Comparison of ENCODE assay signal across 14 cellular contexts in the genomic region with DNA sequence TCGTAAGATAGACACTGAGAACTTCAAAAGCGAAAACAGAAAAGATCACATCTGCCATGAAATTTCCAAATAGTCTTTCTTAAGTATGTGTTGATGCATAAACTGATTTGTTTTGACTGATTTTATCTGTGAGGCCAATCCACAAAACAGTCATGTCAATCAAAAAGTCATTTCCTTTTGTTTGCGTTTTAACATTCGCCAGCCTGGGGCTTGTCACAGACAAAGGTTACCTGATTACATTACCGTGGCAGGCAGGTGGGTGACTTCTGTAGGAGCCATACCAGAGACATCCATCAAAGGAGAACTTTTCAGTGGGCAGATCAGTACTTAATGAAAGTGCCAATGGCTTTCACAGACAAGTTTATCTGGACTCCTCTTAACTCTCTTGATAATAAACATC. TPM values are rescaled to one million over a fixed set of nuclear protein-coding genes. Genes with fewer than 3 reads are reported as not detected.
DNase-seq lines count a peak whose midpoint lies in the region; ATAC-seq and TF ChIP-seq lines count a peak whose summit lies in the region.
"Had no signal": no experiment of that assay in that cellular context is flagged by ENCODE, and none has a peak within 500 bp of the region (broad histone marks: within the 10 kb centered on the region; RNA-seq: fewer than 3 reads in every experiment).

No MANE protein-coding gene starts in this region.

- peaks cover 22% of the 10 kb centered on the region for H3K27me3 Mint-ChIP-seq in activated naive CD8-positive, alpha-beta T cell treated with anti-CD3 and anti-CD28 coated beads, Interleukin-2, amount 10 ng/mL, durations not matched to agents 7 days and 5 days

- H3K4me3 ChIP-seq in coronary artery = no peak overlapping the region
- H3K4me3 ChIP-seq: transverse colon had no signal

- POLR2A ChIA-PET in activated naive CD8-positive, alpha-beta T cell treated with anti-CD3 and anti-CD28 coated beads, Interleukin-2, amount 10 ng/mL, durations not matched to agents 7 days and 5 days (lab: Charles Lee) = no interaction called here

- no peaks in the 10 kb centered on the region for H3K9me3 Mint-ChIP-seq in activated naive CD8-positive, alpha-beta T cell treated with anti-CD3 and anti-CD28 coated beads, Interleukin-2, amount 10 ng/mL, durations not matched to agents 7 days and 5 days

- no peaks in the 10 kb centered on the region for H3K36me3 Mint-ChIP-seq in activated naive CD8-positive, alpha-beta T cell treated with anti-CD3 and anti-CD28 coated beads, Interleukin-2, amount 10 ng/mL, durations not matched to agents 7 days and 5 days

- ATAC-seq in GM18861 (IDR thresholded peaks at IDR 0.05; ENCODE audit: unreplicated experiment) = peak; percentile 13
- ATAC-seq in GM21576 (IDR thresholded peaks at IDR 0.05; ENCODE audit: unreplicated experiment) = peak; percentile 15
- ATAC-seq in HG03342 (IDR thresholded peaks at IDR 0.05; ENCODE audit: unreplicated experiment) = peak; percentile 8
- no peak for ATAC-seq in activated naive CD8-positive, alpha-beta T cell treated with anti-CD3 and anti-CD28 coated beads, Interleukin-2, amount 10 ng/mL, durations not matched to agents 7 days and 5 days (ENCODE audit: low read depth)
- ATAC-seq: Panc1 had no signal

- H3K4me1 Mint-ChIP-seq in activated naive CD8-positive, alpha-beta T cell treated with anti-CD3 and anti-CD28 coated beads, Interleukin-2, amount 10 ng/mL, durations not matched to agents 7 days and 5 days = peaks cover 4% of the 10 kb centered on the region

- H3K4me3 Mint-ChIP-seq in activated naive CD8-positive, alpha-beta T cell treated with anti-CD3 and anti-CD28 coated beads, Interleukin-2, amount 10 ng/mL, durations not matched to agents 7 days and 5 days = peak overlapping the region; percentile 10

- TF ChIP-seq CTCF in coronary artery (IDR thresholded peaks at IDR 0.05) = no peak

- DNase-seq in activated naive CD8-positive, alpha-beta T cell treated with anti-CD3 and anti-CD28 coated beads, Interleukin-2, amount 10 ng/mL, durations not matched to agents 7 days and 5 days = no peak
- DNase-seq in activated naive CD4-positive, alpha-beta T cell treated with anti-CD3 and anti-CD28 coated beads, Interleukin-2, amount 50 U/mL, for 16 hours = no peak
- DNase-seq in NCI-H524 (lab: John Stamatoyannopoulos, UW) (no peak), coronary artery (ENCODE audit: low spot score) (no peak), A172 (ENCODE audit: low spot score) (no peak)
- DNase-seq: activated T-cell treated with anti-CD3 and anti-CD28 coated beads, Interleukin-2, amount 50 U/mL, for 48 hours; central memory CD4-positive, alpha-beta T cell; kidney glomerular epithelial cell; occipital lobe had no signal

- no peak overlapping the region for H3K27ac ChIP-seq in coronary artery
- H3K27ac ChIP-seq: transverse colon had no signal

- H3K27ac Mint-ChIP-seq in activated naive CD8-positive, alpha-beta T cell treated with anti-CD3 and anti-CD28 coated beads, Interleukin-2, amount 10 ng/mL, durations not matched to agents 7 days and 5 days = no peak overlapping the region

RNA-seq across cellular contexts. Expression of a gene that starts 45.5 kb away (rescaled TPM):
- 10 to 100 TPM; 21.0 to 22.0 TPM for total RNA-seq in activated naive CD8-positive, alpha-beta T cell treated with anti-CD3 and anti-CD28 coated beads, Interleukin-2, amount 10 ng/mL, durations not matched to agents 7 days and 5 days
- 53.1 and 62.2 TPM in 2 replicates for total RNA-seq in A172 (2014; rRNA removed; shearing (Covaris generic))
